In genomic region chr9:137223078-137224040, GRCh38 we compare ENCODE assay signal across 1 cellular context.
TF ChIP-seq lines count a peak whose summit lies in the region.

No MANE protein-coding gene starts in this region.

TF ChIP-seq in K562, 482 proteins besides CTCF, POLR2A, EP300 and RAD21 (continued from another document and continues in another):
- TF ChIP-seq ELK1 (CRISPR knock-in tag; IDR thresholded peaks at IDR 0.05) (no peak), YY1 (IDR thresholded peaks at IDR 0.05; ENCODE audit: borderline replicate concordance in 1 of 3, control insufficient read depth in 1 of 3, extremely low read depth in 1 of 3, insufficient read depth in 3 of 3, insufficient read length in 1 of 3, insufficient replicate concordance in 2 of 3, low read depth in 1 of 3, low read length in 2 of 3) (peak in 2 of 3 experiments; percentile 82 to 83), ZNF561 (CRISPR knock-in tag; conservative IDR thresholded peaks at IDR 0.05) (no peak), ARID3A (IDR thresholded peaks at IDR 0.05; ENCODE audit: borderline replicate concordance, low read depth, low read length) (no peak), POLR2G (IDR thresholded peaks at IDR 0.05; ENCODE audit: low read depth, low read length) (peak; percentile 86), RB1 (IDR thresholded peaks at IDR 0.05; ENCODE audit: low read depth) (peak; percentile 42; the same call in 1 of the 2 replicates), GABPA (tag; conservative IDR thresholded peaks at IDR 0.05; ENCODE audit: low read depth) (peak; percentile 97), PHF20 (IDR thresholded peaks at IDR 0.05; ENCODE audit: partially characterized antibody) (peak; percentile 78), DIDO1 (tag; IDR thresholded peaks at IDR 0.05; ENCODE audit: low read depth) (peak; percentile 15; the same call in 1 of the 2 replicates), MCM3 (IDR thresholded peaks at IDR 0.05) (no peak), MNT (conservative IDR thresholded peaks at IDR 0.05) (peak; percentile 72 to 77), RBFOX2 (IDR thresholded peaks at IDR 0.05; ENCODE audit: low read depth, low read length) (peak; percentile 84), TEAD4 (IDR thresholded peaks at IDR 0.05; ENCODE audit: low read length) (peak; percentile 36; the same call in 1 of the 2 replicates), TEAD4 (CRISPR knock-in tag; IDR thresholded peaks at IDR 0.05; ENCODE audit: borderline replicate concordance) (no peak), ZNF133 (CRISPR knock-in tag; IDR thresholded peaks at IDR 0.05) (no peak), SP2 (IDR thresholded peaks at IDR 0.05; ENCODE audit: extremely low read depth, low read depth, low read length, poor library complexity, severe bottlenecking) (peak; percentile 56), MAZ (CRISPR knock-in tag; conservative IDR thresholded peaks at IDR 0.05 in 1 of 2, IDR thresholded peaks at IDR 0.05 in 1 of 2) (peak; percentile 16 to 50; a peak in 3 of 4 replicates), ZNF165 (CRISPR knock-in tag; IDR thresholded peaks at IDR 0.05; ENCODE audit: borderline replicate concordance) (no peak), DLX4 (CRISPR knock-in tag; IDR thresholded peaks at IDR 0.05) (no peak), HDAC2 (IDR thresholded peaks at IDR 0.05) (peak; percentile 28; the same call in 1 of the 2 replicates), REST (CRISPR knock-in tag; IDR thresholded peaks at IDR 0.05; ENCODE audit: low read depth) (peak; percentile 68; the same call in 1 of the 2 replicates), SMARCA5 (IDR thresholded peaks at IDR 0.05) (no peak), HDAC6 (IDR thresholded peaks at IDR 0.05; ENCODE audit: low read depth, low read length) (no peak), ZNF830 (CRISPR knock-in tag; IDR thresholded peaks at IDR 0.05) (0 out of 2 replicates have a peak, but pooled peaks have one; percentile 16), ZBTB1 (CRISPR knock-in tag; IDR thresholded peaks at IDR 0.05; ENCODE audit: borderline replicate concordance, low read depth) (0 out of 2 replicates have a peak, but pooled peaks have one; percentile 6), C11orf30 (IDR thresholded peaks at IDR 0.05; ENCODE audit: low read depth) (peak; percentile 89), NBN (IDR thresholded peaks at IDR 0.05; ENCODE audit: low read depth) (no peak), PHB2 (IDR thresholded peaks at IDR 0.05; ENCODE audit: low read depth) (no peak), SMAD4 (CRISPR knock-in tag; conservative IDR thresholded peaks at IDR 0.05) (no peak; the same call in 1 of the 2 replicates), SP1 (CRISPR knock-in tag; IDR thresholded peaks at IDR 0.05) (peak; percentile 65), ZBTB17 (CRISPR knock-in tag; IDR thresholded peaks at IDR 0.05) (0 out of 2 replicates have a peak, but pooled peaks have one; percentile 68), ZNF143 (CRISPR knock-in tag; IDR thresholded peaks at IDR 0.05) (peak; percentile 75), HCFC1 (IDR thresholded peaks at IDR 0.05; ENCODE audit: low read depth, low read length) (peak; percentile 72), MYNN (IDR thresholded peaks at IDR 0.05) (peak; percentile 8; the same call in 1 of the 2 replicates), MYNN (CRISPR knock-in tag; IDR thresholded peaks at IDR 0.05) (no peak), CC2D1A (IDR thresholded peaks at IDR 0.05) (no peak), CREB1 (IDR thresholded peaks at IDR 0.05) (no peak; the same call in 1 of the 2 replicates), CREB1 (CRISPR knock-in tag; IDR thresholded peaks at IDR 0.05) (peak; percentile 14; the same call in 1 of the 2 replicates), ERF (CRISPR knock-in tag; IDR thresholded peaks at IDR 0.05) (0 out of 2 replicates have a peak, but pooled peaks have one; percentile 65), HDGF (IDR thresholded peaks at IDR 0.05) (0 out of 2 replicates have a peak, but pooled peaks have one; percentile 56), TEAD1 (CRISPR knock-in tag; IDR thresholded peaks at IDR 0.05) (0 out of 4 replicates have a peak, but pooled peaks of 1 of the 2 experiments have one; percentile 12), JUND (IDR thresholded peaks at IDR 0.05; ENCODE audit: borderline replicate concordance, low read depth, low read length) (peak; percentile 45; the same call in 1 of the 2 replicates), JUND (tag; IDR thresholded peaks at IDR 0.05; ENCODE audit: borderline replicate concordance, low read depth, low read length) (no peak; the same call in 2 of the 3 replicates), ZNF253 (CRISPR knock-in tag; conservative IDR thresholded peaks at IDR 0.05) (no peak), NRF1 (conservative IDR thresholded peaks at IDR 0.05 in 1 of 2, IDR thresholded peaks at IDR 0.05 in 1 of 2) (peak; percentile 97), SAFB (IDR thresholded peaks at IDR 0.05; ENCODE audit: borderline replicate concordance, low read depth, low read length) (peak; percentile 38; the same call in 1 of the 2 replicates), ZNF23 (CRISPR knock-in tag; IDR thresholded peaks at IDR 0.05) (no peak), ETV5 (CRISPR knock-in tag; IDR thresholded peaks at IDR 0.05; ENCODE audit: low read depth) (0 out of 2 replicates have a peak, but pooled peaks have one; percentile 27), TOE1 (IDR thresholded peaks at IDR 0.05; ENCODE audit: borderline replicate concordance) (peak; percentile 56; the same call in 1 of the 2 replicates), TOE1 (CRISPR knock-in tag; IDR thresholded peaks at IDR 0.05; ENCODE audit: borderline replicate concordance, low read depth) (no peak), POLR2B (IDR thresholded peaks at IDR 0.05; ENCODE audit: low read depth, partially characterized antibody) (peak; percentile 84), ZNF780A (CRISPR knock-in tag; IDR thresholded peaks at IDR 0.05) (0 out of 2 replicates have a peak, but pooled peaks have one; percentile 20), SIX5 (IDR thresholded peaks at IDR 0.05; ENCODE audit: borderline replicate concordance in 1 of 2, insufficient read depth in 1 of 2, low read depth in 1 of 2, low read length in 2 of 2) (no peak)
- TF ChIP-seq, protein P1, sequence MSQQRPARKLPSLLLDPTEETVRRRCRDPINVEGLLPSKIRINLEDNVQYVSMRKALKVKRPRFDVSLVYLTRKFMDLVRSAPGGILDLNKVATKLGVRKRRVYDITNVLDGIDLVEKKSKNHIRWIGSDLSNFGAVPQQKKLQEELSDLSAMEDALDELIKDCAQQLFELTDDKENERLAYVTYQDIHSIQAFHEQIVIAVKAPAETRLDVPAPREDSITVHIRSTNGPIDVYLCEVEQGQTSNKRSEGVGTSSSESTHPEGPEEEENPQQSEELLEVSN (IDR thresholded peaks at IDR 0.05; ENCODE audit: borderline replicate concordance in 1 of 2, extremely low read depth in 1 of 2, insufficient read depth in 1 of 2, insufficient read length in 1 of 2, low read depth in 1 of 2, low read length in 1 of 2, poor library complexity in 1 of 2, severe bottlenecking in 1 of 2) = peak in 1 of 2 experiments; percentile 55
- TF ChIP-seq, protein P2, sequence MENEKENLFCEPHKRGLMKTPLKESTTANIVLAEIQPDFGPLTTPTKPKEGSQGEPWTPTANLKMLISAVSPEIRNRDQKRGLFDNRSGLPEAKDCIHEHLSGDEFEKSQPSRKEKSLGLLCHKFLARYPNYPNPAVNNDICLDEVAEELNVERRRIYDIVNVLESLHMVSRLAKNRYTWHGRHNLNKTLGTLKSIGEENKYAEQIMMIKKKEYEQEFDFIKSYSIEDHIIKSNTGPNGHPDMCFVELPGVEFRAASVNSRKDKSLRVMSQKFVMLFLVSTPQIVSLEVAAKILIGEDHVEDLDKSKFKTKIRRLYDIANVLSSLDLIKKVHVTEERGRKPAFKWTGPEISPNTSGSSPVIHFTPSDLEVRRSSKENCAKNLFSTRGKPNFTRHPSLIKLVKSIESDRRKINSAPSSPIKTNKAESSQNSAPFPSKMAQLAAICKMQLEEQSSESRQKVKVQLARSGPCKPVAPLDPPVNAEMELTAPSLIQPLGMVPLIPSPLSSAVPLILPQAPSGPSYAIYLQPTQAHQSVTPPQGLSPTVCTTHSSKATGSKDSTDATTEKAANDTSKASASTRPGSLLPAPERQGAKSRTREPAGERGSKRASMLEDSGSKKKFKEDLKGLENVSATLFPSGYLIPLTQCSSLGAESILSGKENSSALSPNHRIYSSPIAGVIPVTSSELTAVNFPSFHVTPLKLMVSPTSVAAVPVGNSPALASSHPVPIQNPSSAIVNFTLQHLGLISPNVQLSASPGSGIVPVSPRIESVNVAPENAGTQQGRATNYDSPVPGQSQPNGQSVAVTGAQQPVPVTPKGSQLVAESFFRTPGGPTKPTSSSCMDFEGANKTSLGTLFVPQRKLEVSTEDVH (IDR thresholded peaks at IDR 0.05; ENCODE audit: low read depth, partially characterized antibody) = no peak
- TF ChIP-seq, protein P3, sequence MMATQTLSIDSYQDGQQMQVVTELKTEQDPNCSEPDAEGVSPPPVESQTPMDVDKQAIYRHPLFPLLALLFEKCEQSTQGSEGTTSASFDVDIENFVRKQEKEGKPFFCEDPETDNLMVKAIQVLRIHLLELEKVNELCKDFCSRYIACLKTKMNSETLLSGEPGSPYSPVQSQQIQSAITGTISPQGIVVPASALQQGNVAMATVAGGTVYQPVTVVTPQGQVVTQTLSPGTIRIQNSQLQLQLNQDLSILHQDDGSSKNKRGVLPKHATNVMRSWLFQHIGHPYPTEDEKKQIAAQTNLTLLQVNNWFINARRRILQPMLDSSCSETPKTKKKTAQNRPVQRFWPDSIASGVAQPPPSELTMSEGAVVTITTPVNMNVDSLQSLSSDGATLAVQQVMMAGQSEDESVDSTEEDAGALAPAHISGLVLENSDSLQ (IDR thresholded peaks at IDR 0.05) = peak; percentile 94
